ENCODE assay signal across 8 cellular contexts in genomic region chr1:156571261-156571958, GRCh38. TPM values are rescaled to one million over a fixed set of nuclear protein-coding genes. Genes with fewer than 3 reads are reported as not detected.
DNase-seq lines count a peak whose midpoint lies in the region; ATAC-seq lines count a peak whose summit lies in the region.

No MANE protein-coding gene starts in this region.

- H3K9me3 ChIP-seq in BLaER1 = no peaks in the 10 kb centered on the region
- no peaks in the 10 kb centered on the region for H3K9me3 ChIP-seq in mesenchymal stem cell (ENCODE audit: control insufficient read depth, low read length)

- H3K36me3 ChIP-seq in BLaER1 (peaks cover 27% of the 10 kb centered on the region), mesenchymal stem cell (ENCODE audit: control insufficient read depth in 1 of 2, insufficient read depth in 2 of 2, low read depth in 1 of 2, low read length in 2 of 2) (peaks cover 0 to 3% of the 10 kb centered on the region in 2 experiments)

- H4K8ac ChIP-seq in mesenchymal stem cell (ENCODE audit: low read length) = no peak overlapping the region

- peak overlapping the region; percentile 20 for H3K27ac Mint-ChIP-seq in activated T-helper 17 cell treated with anti-CD3 and anti-CD28 coated beads, Interleukin-2, amount 50 U/mL, for 72 hours

- DNase-seq in HT1080 (ENCODE audit: low read depth) (peak; percentile 87), mesenchymal stem cell (peak; percentile 91)

- H4K91ac ChIP-seq in mesenchymal stem cell (ENCODE audit: low read length) = no peak overlapping the region

- H3K27ac ChIP-seq in BLaER1 (peak overlapping the region; percentile 42; the same call in 1 of the 2 replicates), mesenchymal stem cell (ENCODE audit: low read length, poor library complexity, severe bottlenecking) (peak overlapping the region; percentile 16)

- H3K4me2 ChIP-seq in BLaER1 = peak overlapping the region; percentile 94
- peak overlapping the region; percentile 99 for H3K4me2 ChIP-seq in mesenchymal stem cell (ENCODE audit: low read length, poor library complexity, severe bottlenecking)

- H2BK12ac ChIP-seq in mesenchymal stem cell (ENCODE audit: low read length in 2 of 2) = no peak overlapping the region

- H3K9ac ChIP-seq in BLaER1 (peak overlapping the region; percentile 78), mesenchymal stem cell (ENCODE audit: low read length) (peak overlapping the region; percentile 89)

- H2BK5ac ChIP-seq in mesenchymal stem cell (ENCODE audit: low read depth, low read length, poor library complexity, severe bottlenecking) = no peak overlapping the region

- H3K36me3 Mint-ChIP-seq in activated T-helper 17 cell treated with anti-CD3 and anti-CD28 coated beads, Interleukin-2, amount 50 U/mL, for 72 hours (ENCODE audit: low read depth) = no peaks in the 10 kb centered on the region

- H4K20me1 ChIP-seq in BLaER1 = no peaks in the 10 kb centered on the region

- no peak overlapping the region for H2BK15ac ChIP-seq in mesenchymal stem cell (ENCODE audit: low read depth, poor library complexity, severe bottlenecking)

- H3K4me1 ChIP-seq in BLaER1 (peaks cover 34% of the 10 kb centered on the region), mesenchymal stem cell (ENCODE audit: control insufficient read depth, insufficient read depth, low read depth, low read length) (peaks cover 8% of the 10 kb centered on the region)

- H3K9me3 Mint-ChIP-seq in activated T-helper 17 cell treated with anti-CD3 and anti-CD28 coated beads, Interleukin-2, amount 50 U/mL, for 72 hours = no peaks in the 10 kb centered on the region

- peaks cover 18% of the 10 kb centered on the region for H3K79me1 ChIP-seq in mesenchymal stem cell (replicated peaks; ENCODE audit: low read length, poor library complexity, severe bottlenecking)

- no peak overlapping the region for H2BK120ac ChIP-seq in mesenchymal stem cell (ENCODE audit: low read depth, low read length)

- no peaks in the 10 kb centered on the region for H3K27me3 ChIP-seq in BLaER1
- peaks cover 18 to 21% of the 10 kb centered on the region in 2 experiments for H3K27me3 ChIP-seq in mesenchymal stem cell (ENCODE audit: control insufficient read depth in 1 of 2, insufficient read depth in 1 of 2, low read length in 2 of 2)

- no peak overlapping the region for H3K18ac ChIP-seq in mesenchymal stem cell (ENCODE audit: low read depth in 1 of 2, low read length in 2 of 2)

- peaks cover 33% of the 10 kb centered on the region for H3K27me3 Mint-ChIP-seq in activated T-helper 17 cell treated with anti-CD3 and anti-CD28 coated beads, Interleukin-2, amount 50 U/mL, for 72 hours

- H3K4me3 Mint-ChIP-seq in activated T-helper 17 cell treated with anti-CD3 and anti-CD28 coated beads, Interleukin-2, amount 50 U/mL, for 72 hours = peak overlapping the region; percentile 81

- H2AK5ac ChIP-seq in mesenchymal stem cell (ENCODE audit: low read length, severe bottlenecking) = no peak overlapping the region

- peak; percentile 72 for ATAC-seq in activated T-helper 17 cell treated with anti-CD3 and anti-CD28 coated beads, Interleukin-2, amount 50 U/mL, for 72 hours (replicated peaks)
- ATAC-seq in HG03175 (IDR thresholded peaks at IDR 0.05; ENCODE audit: unreplicated experiment) (no peak), GM18511 (IDR thresholded peaks at IDR 0.05; ENCODE audit: unreplicated experiment) (no peak), GM21825 (IDR thresholded peaks at IDR 0.05; ENCODE audit: unreplicated experiment) (no peak), GM21423 (IDR thresholded peaks at IDR 0.05; ENCODE audit: unreplicated experiment) (no peak)

- H3K4ac ChIP-seq in mesenchymal stem cell (ENCODE audit: low read depth in 1 of 2, low read length in 2 of 2) = no peak overlapping the region

- no peak overlapping the region for H2AFZ ChIP-seq in mesenchymal stem cell (ENCODE audit: low read depth, low read length)

- WGBS in mesenchymal stem cell = 0% methylated on average over 1 of the region's 4 CpGs

- H3K4me1 Mint-ChIP-seq in activated T-helper 17 cell treated with anti-CD3 and anti-CD28 coated beads, Interleukin-2, amount 50 U/mL, for 72 hours = peaks cover 16% of the 10 kb centered on the region

- no peak overlapping the region for H3K23ac ChIP-seq in mesenchymal stem cell (ENCODE audit: low read length in 2 of 2)

- H3K4me3 ChIP-seq in BLaER1 = peak overlapping the region; percentile 75
- peak overlapping the region in 1 of 2 experiments; percentile 87 for H3K4me3 ChIP-seq in mesenchymal stem cell (ENCODE audit: insufficient read depth in 1 of 2, low read depth in 1 of 2, low read length in 2 of 2)

- no peak overlapping the region for H3K14ac ChIP-seq in mesenchymal stem cell (ENCODE audit: low read length in 2 of 2)

RNA-seq across cellular contexts. Expression of gene IQGAP3, which starts 1.0 kb away (rescaled TPM):
- total RNA-seq in HT1080 (2014; rRNA removed; shearing (Covaris generic)) = 39.5 and 41.8 TPM in 2 replicates
- polyA plus RNA-seq in HT1080 (2015; cell fraction: cytosol; rRNA removed) = 14.8 and 16.1 TPM in 2 replicates
- 186 and 199 TPM in 2 replicates for polyA plus RNA-seq in HT1080 (2015; cell fraction: nucleus; rRNA removed)
- total RNA-seq in activated T-helper 17 cell treated with anti-CD3 and anti-CD28 coated beads, Interleukin-2, amount 50 U/mL, for 72 hours = 1 to 10 TPM; 8.7 to 9.4 TPM
- polyA plus RNA-seq in mesenchymal stem cell (2013, experiment 1 of 2) = 1.6 TPM
- polyA plus RNA-seq in mesenchymal stem cell (2013, experiment 2 of 2) = 1.2 TPM

RNA-seq across cellular contexts. Expression of gene TTC24, which starts 8.1 kb away (rescaled TPM):
- total RNA-seq in HT1080 (2014; rRNA removed; shearing (Covaris generic)) = not detected in 2 replicates
- polyA plus RNA-seq in HT1080 (2015; cell fraction: cytosol; rRNA removed) = not detected in 2 replicates
- polyA plus RNA-seq in HT1080 (2015; cell fraction: nucleus; rRNA removed) = not detected in 2 replicates
- under 1 TPM in 1 of 2 donors, not detected in 1; 0.79 TPM for total RNA-seq in activated T-helper 17 cell treated with anti-CD3 and anti-CD28 coated beads, Interleukin-2, amount 50 U/mL, for 72 hours
- not detected for polyA plus RNA-seq in mesenchymal stem cell (2013, experiment 1 of 2)
- not detected for polyA plus RNA-seq in mesenchymal stem cell (2013, experiment 2 of 2)

RNA-seq across cellular contexts. Expression of gene NAXE, which starts 20.2 kb away (rescaled TPM):
- total RNA-seq in HT1080 (2014; rRNA removed; shearing (Covaris generic)) = 106 and 116 TPM in 2 replicates
- 51.7 and 61.8 TPM in 2 replicates for polyA plus RNA-seq in HT1080 (2015; cell fraction: cytosol; rRNA removed)
- polyA plus RNA-seq in HT1080 (2015; cell fraction: nucleus; rRNA removed) = 23.7 and 25.8 TPM in 2 replicates
- total RNA-seq in activated T-helper 17 cell treated with anti-CD3 and anti-CD28 coated beads, Interleukin-2, amount 50 U/mL, for 72 hours = 10 to 100 TPM; 56.2 to 74.7 TPM
- polyA plus RNA-seq in mesenchymal stem cell (2013, experiment 1 of 2) = 58.9 TPM
- polyA plus RNA-seq in mesenchymal stem cell (2013, experiment 2 of 2) = 58.1 TPM

RNA-seq across cellular contexts. Expression of gene GPATCH4, which starts 29.9 kb away (rescaled TPM):
- 42.5 and 52.7 TPM in 2 replicates for total RNA-seq in HT1080 (2014; rRNA removed; shearing (Covaris generic))
- 30.9 and 34.9 TPM in 2 replicates for polyA plus RNA-seq in HT1080 (2015; cell fraction: cytosol; rRNA removed)
- polyA plus RNA-seq in HT1080 (2015; cell fraction: nucleus; rRNA removed) = 41.5 and 53.5 TPM in 2 replicates
- 10 to 100 TPM; 21.3 to 51.8 TPM for total RNA-seq in activated T-helper 17 cell treated with anti-CD3 and anti-CD28 coated beads, Interleukin-2, amount 50 U/mL, for 72 hours
- polyA plus RNA-seq in mesenchymal stem cell (2013, experiment 1 of 2) = 24.8 TPM
- 25.4 TPM for polyA plus RNA-seq in mesenchymal stem cell (2013, experiment 2 of 2)

RNA-seq across cellular contexts. Expression of gene HAPLN2, which starts 47.8 kb away (rescaled TPM):
- total RNA-seq in HT1080 (2014; rRNA removed; shearing (Covaris generic)) = not detected in 2 replicates
- polyA plus RNA-seq in HT1080 (2015; cell fraction: cytosol; rRNA removed) = 0.09 and 0.36 TPM in 2 replicates
- polyA plus RNA-seq in HT1080 (2015; cell fraction: nucleus; rRNA removed) = not detected in 2 replicates
- 1 to 10 TPM in 1 of 2 donors, under 1 TPM in 1; 0.30 to 1.5 TPM for total RNA-seq in activated T-helper 17 cell treated with anti-CD3 and anti-CD28 coated beads, Interleukin-2, amount 50 U/mL, for 72 hours
- polyA plus RNA-seq in mesenchymal stem cell (2013, experiment 1 of 2) = 0.07 TPM
- 0.07 TPM for polyA plus RNA-seq in mesenchymal stem cell (2013, experiment 2 of 2)
